25 cellular contexts compared by ENCODE assay signal in genomic region chr1:33610864-33611455, GRCh38.
"Had no signal": no experiment of that assay in that cellular context is flagged by ENCODE, and none has a peak within 500 bp of the region (broad histone marks: within the 10 kb centered on the region; RNA-seq: fewer than 3 reads in every experiment).

No MANE protein-coding gene starts in this region.

- H3K4me1 ChIP-seq: ascending aorta, Peyer's patch had no signal

- H3K4me3 ChIP-seq: ascending aorta, body of pancreas, MG63, Peyer's patch had no signal

- H3K9me3 ChIP-seq: ascending aorta, body of pancreas, MG63, Peyer's patch had no signal

- H3K9me3 Mint-ChIP-seq: activated naive CD4-positive, alpha-beta T cell treated with anti-CD3 and anti-CD28 coated beads, Interleukin-2, amount 50 U/mL, for 72 hours; activated naive CD8-positive, alpha-beta T cell treated with anti-CD3 and anti-CD28 coated beads, Interleukin-2, amount 50 U/mL, for 24 hours; T-helper 1 cell treated with Interleukin-12 subunit alpha and Interleukin-12 subunit beta and Interleukin-4 antibody, amounts not matched to agents 30 μg/mL and 1 μg/mL, for 36 hours; WTC11 had no signal

- H3K27me3 ChIP-seq: ascending aorta, body of pancreas, Peyer's patch had no signal

- H3K27ac ChIP-seq: body of pancreas, Peyer's patch, RWPE1 had no signal

- H3K36me3 Mint-ChIP-seq: activated naive CD4-positive, alpha-beta T cell treated with anti-CD3 and anti-CD28 coated beads, Interleukin-2, amount 50 U/mL, for 72 hours; WTC11 had no signal

- H3K36me3 ChIP-seq: ascending aorta, MG63, Peyer's patch had no signal

- DNase-seq: activated CD4-positive, alpha-beta T cell treated with anti-CD3 and anti-CD28 coated beads for 48 hours; activated CD4-positive, alpha-beta T cell treated with anti-CD3 and anti-CD28 coated beads, Interleukin-2, amount 50 U/mL, for 4 hours; activated CD4-positive, CD25-positive, alpha-beta regulatory T cell treated with anti-CD3 and anti-CD28 coated beads, Interleukin-2, amount 50 U/mL, for 72 hours; activated CD8-positive, alpha-beta memory T cell treated with anti-CD3 and anti-CD28 coated beads, Interleukin-2, amount 50 U/mL, for 48 hours; activated CD8-positive, alpha-beta T cell treated with anti-CD3 and anti-CD28 coated beads, Interleukin-2, amount 10 ng/mL, durations not matched to agents 7 days and 5 days; activated naive CD8-positive, alpha-beta T cell treated with anti-CD3 and anti-CD28 coated beads, Interleukin-2, amount 50 U/mL, for 24 hours; activated T-cell treated with anti-CD3 and anti-CD28 coated beads, Interleukin-2, amount 50 U/mL, for 1 hour; amniotic stem cell; body of pancreas; MG63; NCI-H1105; NCI-H1436; NCI-H1694 treated with DMSO at 0.1 percent for 48 hours; NCI-H2029 treated with DMSO at 0.1 percent for 48 hours; NCI-H510A treated with DMSO at 0.1 percent for 48 hours; NCI-H69; NK-92 treated with Interleukin-12 subunit alpha and Interleukin-12 subunit beta, amount 100 ng/mL, for 24 hours; Peyer's patch; SHP77 treated with DMSO at 0.1 percent for 48 hours had no signal

- FAIRE-seq: bronchial epithelial cell had no signal

- ATAC-seq: activated CD8-positive, alpha-beta T cell treated with anti-CD3 and anti-CD28 coated beads, Interleukin-2, amount 10 ng/mL, durations not matched to agents 7 days and 5 days; activated naive CD4-positive, alpha-beta T cell treated with anti-CD3 and anti-CD28 coated beads, Interleukin-2, amount 50 U/mL, for 72 hours; activated naive CD8-positive, alpha-beta T cell treated with anti-CD3 and anti-CD28 coated beads, Interleukin-2, amount 50 U/mL, for 24 hours; body of pancreas; WTC11 had no signal

- H3K27ac Mint-ChIP-seq: activated CD8-positive, alpha-beta T cell treated with anti-CD3 and anti-CD28 coated beads, Interleukin-2, amount 10 ng/mL, durations not matched to agents 7 days and 5 days; activated naive CD4-positive, alpha-beta T cell treated with anti-CD3 and anti-CD28 coated beads, Interleukin-2, amount 50 U/mL, for 72 hours; activated naive CD8-positive, alpha-beta T cell treated with anti-CD3 and anti-CD28 coated beads, Interleukin-2, amount 50 U/mL, for 24 hours; T-helper 1 cell treated with Interleukin-12 subunit alpha and Interleukin-12 subunit beta and Interleukin-4 antibody, amounts not matched to agents 30 μg/mL and 1 μg/mL, for 36 hours; WTC11 had no signal

- H3K4me3 Mint-ChIP-seq: activated CD8-positive, alpha-beta T cell treated with anti-CD3 and anti-CD28 coated beads, Interleukin-2, amount 10 ng/mL, durations not matched to agents 7 days and 5 days; activated naive CD8-positive, alpha-beta T cell treated with anti-CD3 and anti-CD28 coated beads, Interleukin-2, amount 50 U/mL, for 24 hours; T-helper 1 cell treated with Interleukin-12 subunit alpha and Interleukin-12 subunit beta and Interleukin-4 antibody, amounts not matched to agents 30 μg/mL and 1 μg/mL, for 36 hours; WTC11 had no signal

- H3K4me1 Mint-ChIP-seq: activated naive CD8-positive, alpha-beta T cell treated with anti-CD3 and anti-CD28 coated beads, Interleukin-2, amount 50 U/mL, for 24 hours; WTC11 had no signal
